In genomic region chr9:84871983-84872382, GRCh38 we compare ENCODE assay signal across 18 cellular contexts.
DNase-seq lines count a peak whose midpoint lies in the region; ATAC-seq, FAIRE-seq and TF ChIP-seq lines count a peak whose summit lies in the region.
"Had no signal": no experiment of that assay in that cellular context is flagged by ENCODE, and none has a peak within 500 bp of the region (broad histone marks: within the 10 kb centered on the region; RNA-seq: fewer than 3 reads in every experiment).

No MANE protein-coding gene starts in this region.

- no peak overlapping the region for H2BK15ac ChIP-seq in H1 (ENCODE audit: low read length)

- no peak overlapping the region for H2BK20ac ChIP-seq in H1 (ENCODE audit: low read length)

- no peak overlapping the region for H3K23ac ChIP-seq in H1 (ENCODE audit: insufficient read length)

- no peaks in the 10 kb centered on the region for H3K23me2 ChIP-seq in H1 (ENCODE audit: low read depth, low read length)

- H4K91ac ChIP-seq in H1 (replicated peaks; ENCODE audit: insufficient read length, low read length): no peak overlapping the region

- H4K5ac ChIP-seq in H1 (ENCODE audit: insufficient read length, low read depth, low read length): no peak overlapping the region

- no peak overlapping the region for H2AK5ac ChIP-seq in H1 (ENCODE audit: low read depth, low read length)

- H3K27ac Mint-ChIP-seq in activated naive CD8-positive, alpha-beta T cell treated with anti-CD3 and anti-CD28 coated beads for 36 hours: no peak overlapping the region
- H3K27ac Mint-ChIP-seq: CD4-positive, alpha-beta T cell had no signal

- H3K79me2 ChIP-seq in OCI-LY3 (ENCODE audit: low read length) (no peaks in the 10 kb centered on the region), H1 (ENCODE audit: control insufficient read depth in 1 of 2, insufficient read depth in 2 of 2, low read length in 2 of 2) (no peaks in the 10 kb centered on the region)

- H3K4me3 ChIP-seq in OCI-LY3 (ENCODE audit: low read length) (no peak overlapping the region), H1 (ENCODE audit: extremely low read depth in 1 of 4, insufficient read depth in 2 of 4, low read depth in 3 of 4, low read length in 4 of 4) (no peak overlapping the region), suprapubic skin (no peak overlapping the region)

- no peak overlapping the region for H3K18ac ChIP-seq in H1 (ENCODE audit: extremely low read depth, low read length)

- no peaks in the 10 kb centered on the region for H3K9me3 Mint-ChIP-seq in activated naive CD8-positive, alpha-beta T cell treated with anti-CD3 and anti-CD28 coated beads for 36 hours
- H3K9me3 Mint-ChIP-seq: CD4-positive, alpha-beta T cell had no signal

- no peak for TF ChIP-seq RAD21 in H1 (IDR thresholded peaks at IDR 0.05 in 1 of 2, conservative IDR thresholded peaks at IDR 0.05 in 1 of 2; ENCODE audit: low read depth in 2 of 2, low read length in 2 of 2)

- H3K27ac ChIP-seq in OCI-LY3 (ENCODE audit: low read length) (no peak overlapping the region), H1 (ENCODE audit: low read depth, low read length) (no peak overlapping the region), foreskin keratinocyte (peak overlapping the region; percentile 59), suprapubic skin (peak overlapping the region; percentile 23)
- H3K27ac ChIP-seq: C4-2B had no signal

- H2AFZ ChIP-seq in OCI-LY3 (ENCODE audit: low read depth, low read length) (peak overlapping the region; percentile 83; the same call in 1 of the 2 replicates), H1 (ENCODE audit: low read length) (peak overlapping the region; percentile 30; the same call in 1 of the 2 replicates)

- H3K27me3 ChIP-seq in OCI-LY3 (ENCODE audit: low read depth, low read length): no peaks in the 10 kb centered on the region
- H3K27me3 ChIP-seq in H1 (replicated peaks in 1 of 4; ENCODE audit: control insufficient read depth in 3 of 4, extremely low read depth in 1 of 4, insufficient read depth in 3 of 4, low read length in 3 of 4): no peaks in the 10 kb centered on the region
- H3K27me3 ChIP-seq in foreskin keratinocyte: no peaks in the 10 kb centered on the region
- H3K27me3 ChIP-seq in suprapubic skin: no peaks in the 10 kb centered on the region

- no peak overlapping the region for H3K14ac ChIP-seq in H1 (ENCODE audit: insufficient read length)

- TF ChIP-seq EP300 in H1 (IDR thresholded peaks at IDR 0.05; ENCODE audit: borderline replicate concordance in 1 of 2, low read depth in 2 of 2, low read length in 2 of 2) (no peak), suprapubic skin (IDR thresholded peaks at IDR 0.05) (no peak)

- no peak overlapping the region for H2BK12ac ChIP-seq in H1 (ENCODE audit: low read depth, low read length)

- H3K27me3 Mint-ChIP-seq in activated naive CD8-positive, alpha-beta T cell treated with anti-CD3 and anti-CD28 coated beads for 36 hours: no peaks in the 10 kb centered on the region
- H3K27me3 Mint-ChIP-seq: CD4-positive, alpha-beta T cell had no signal

- H3K9me3 ChIP-seq in OCI-LY3 (ENCODE audit: insufficient read depth, low read length) (no peaks in the 10 kb centered on the region), H1 (ENCODE audit: insufficient read depth in 2 of 2, low read depth in 1 of 2, low read length in 1 of 2) (no peaks in the 10 kb centered on the region), suprapubic skin (no peaks in the 10 kb centered on the region)
- H3K9me3 ChIP-seq: Caco-2 had no signal

- H3K4me1 ChIP-seq in OCI-LY3 (ENCODE audit: low read length): peaks cover 4% of the 10 kb centered on the region
- H3K4me1 ChIP-seq in H1 (replicated peaks in 1 of 4; ENCODE audit: control insufficient read depth in 3 of 4, insufficient read depth in 4 of 4, low read length in 3 of 4): peaks cover 0 to 12% (median 6%) of the 10 kb centered on the region in 4 experiments; a peak in 4 of 7 replicates
- peaks cover 5% of the 10 kb centered on the region for H3K4me1 ChIP-seq in foreskin keratinocyte
- H3K4me1 ChIP-seq in suprapubic skin: no peaks in the 10 kb centered on the region
- H3K4me1 ChIP-seq: Caco-2 had no signal

- FAIRE-seq in H1 (lab: Jason Lieb, UNC): no peak
- FAIRE-seq: A204.1, D721Med, GM12892, GM18507 had no signal

- 88% methylated on average over 4 of the region's 4 CpGs; no CpG with 5 or more reads in 1 of the 2 experiments for WGBS in H1 (ENCODE audit: extremely low coverage in 1 of 2, insufficient coverage in 1 of 2, insufficient read length in 1 of 2, insufficient replicate concordance in 2 of 2, low coverage in 1 of 2, low lambda C conversion rate in 2 of 2, missing lambda C conversion rate in 1 of 2), 2 experiments
- WGBS in suprapubic skin: 60% methylated on average over 4 of the region's 4 CpGs

- H3K79me1 ChIP-seq in H1 (ENCODE audit: low read depth, low read length): no peaks in the 10 kb centered on the region

- no peak overlapping the region for H2BK5ac ChIP-seq in H1 (ENCODE audit: low read depth, low read length)

- POLR2A ChIA-PET in H1 (lab: Charles Lee; ENCODE audit: partially characterized antibody): no interaction called here

- CTCF ChIA-PET in H1 (lab: Charles Lee; ENCODE audit: partially characterized antibody): interaction anchor here (1.3 kb wide), 1 partner anchor 21 kb away, joined by 4 read pairs; no protein-coding TSS in a partner anchor

- H3K4me2 ChIP-seq in OCI-LY3 (ENCODE audit: low read length) (no peak overlapping the region), H1 (ENCODE audit: insufficient read depth in 1 of 2, low read depth in 2 of 2, low read length in 2 of 2) (no peak overlapping the region)

- H3K4ac ChIP-seq in H1 (replicated peaks; ENCODE audit: insufficient read length, low read depth, low read length): no peak overlapping the region

- H3K9ac ChIP-seq in OCI-LY3 (ENCODE audit: low read length) (no peak overlapping the region), H1 (replicated peaks in 1 of 4; ENCODE audit: extremely low read depth in 1 of 4, low read depth in 3 of 4, low read length in 3 of 4) (no peak overlapping the region)

- no peaks in the 10 kb centered on the region for H3K36me3 Mint-ChIP-seq in activated naive CD8-positive, alpha-beta T cell treated with anti-CD3 and anti-CD28 coated beads for 36 hours

- in situ Hi-C loops in ACHN (cut with HindIII; ENCODE audit: low pct_ligation_motif_present, low pct_unique_long_range_greater_than_20kb, low sequenced_read_pairs): no loop called here

- H2BK120ac ChIP-seq in H1 (replicated peaks; ENCODE audit: low read depth, low read length): no peak overlapping the region

- H3K36me3 ChIP-seq in OCI-LY3 (replicated peaks; ENCODE audit: low read depth, low read length) (no peaks in the 10 kb centered on the region), H1 (ENCODE audit: control insufficient read depth in 2 of 4, insufficient read depth in 4 of 4, low read length in 3 of 4) (no peaks in the 10 kb centered on the region), suprapubic skin (no peaks in the 10 kb centered on the region)

- H4K20me1 ChIP-seq in OCI-LY3 (ENCODE audit: insufficient read depth, low read length): no peaks in the 10 kb centered on the region
- no peaks in the 10 kb centered on the region for H4K20me1 ChIP-seq in H1 (replicated peaks in 1 of 2; ENCODE audit: control insufficient read depth in 1 of 2, insufficient read depth in 2 of 2, low read length in 2 of 2)

- H4K8ac ChIP-seq in H1 (ENCODE audit: extremely low read depth, insufficient read depth, low read length): no peak overlapping the region

- DNase-seq in H1 (ENCODE audit: low read depth in 1 of 2, low spot score in 2 of 2) (no peak), foreskin keratinocyte (peak; percentile 51 to 72), suprapubic skin (ENCODE audit: low spot score in 2 of 2) (no peak), middle frontal gyrus (ENCODE audit: extremely low spot score, low spot score) (no peak), ACHN (no peak)
- DNase-seq in activated naive CD8-positive, alpha-beta T cell treated with anti-CD3 and anti-CD28 coated beads for 36 hours: no peak
- DNase-seq: AML-193; Caco-2; CD4-positive, alpha-beta T cell; DMS79; GDM1; HCEC 1CT had no signal

- no peak overlapping the region for H3K56ac ChIP-seq in H1 (replicated peaks; ENCODE audit: insufficient read length, low read depth, low read length)

- ATAC-seq in foreskin keratinocyte: peak; percentile 89

- H3K4me1 Mint-ChIP-seq in activated naive CD8-positive, alpha-beta T cell treated with anti-CD3 and anti-CD28 coated beads for 36 hours: no peaks in the 10 kb centered on the region

- H3K4me3 Mint-ChIP-seq in activated naive CD8-positive, alpha-beta T cell treated with anti-CD3 and anti-CD28 coated beads for 36 hours: no peak overlapping the region
- H3K4me3 Mint-ChIP-seq: CD4-positive, alpha-beta T cell had no signal

- TF ChIP-seq CTCF in OCI-LY3 (IDR thresholded peaks at IDR 0.05; ENCODE audit: low read depth, low read length): no peak
- no peak for TF ChIP-seq CTCF in H1 (IDR thresholded peaks at IDR 0.05; ENCODE audit: control extremely low read depth in 1 of 3, insufficient read depth in 1 of 3, low read depth in 1 of 3, low read length in 3 of 3)
- no peak for TF ChIP-seq CTCF in foreskin keratinocyte (conservative IDR thresholded peaks at IDR 0.05)
- TF ChIP-seq CTCF in suprapubic skin (IDR thresholded peaks at IDR 0.05): no peak

- TF ChIP-seq POLR2A in H1 (IDR thresholded peaks at IDR 0.05; ENCODE audit: control extremely low read depth in 1 of 2, low read depth in 2 of 2, low read length in 2 of 2) (no peak), suprapubic skin (IDR thresholded peaks at IDR 0.05) (no peak)

TF ChIP-seq in H1, 55 proteins besides CTCF, POLR2A, EP300 and RAD21:
- TF ChIP-seq FOSL1 (IDR thresholded peaks at IDR 0.05; ENCODE audit: insufficient read depth, low read depth, low read length) (no peak), ZNF274 (IDR thresholded peaks at IDR 0.05; ENCODE audit: borderline replicate concordance, extremely low read depth, low read length) (no peak), SP2 (IDR thresholded peaks at IDR 0.05; ENCODE audit: low read length) (no peak), ASH2L (IDR thresholded peaks at IDR 0.05; ENCODE audit: low read length) (no peak), EGR1 (IDR thresholded peaks at IDR 0.05; ENCODE audit: borderline replicate concordance, low read depth, low read length) (no peak), RBBP5 (IDR thresholded peaks at IDR 0.05; ENCODE audit: borderline replicate concordance, low read depth, low read length) (no peak), SIN3A (conservative IDR thresholded peaks at IDR 0.05 in 1 of 2, IDR thresholded peaks at IDR 0.05 in 1 of 2; ENCODE audit: low read depth in 1 of 2, low read length in 2 of 2) (no peak), TBP (IDR thresholded peaks at IDR 0.05; ENCODE audit: low read depth, low read length) (no peak), BACH1 (IDR thresholded peaks at IDR 0.05; ENCODE audit: low read length) (no peak), CBX8 (IDR thresholded peaks at IDR 0.05; ENCODE audit: borderline replicate concordance, low read depth, low read length) (no peak), RXRA (IDR thresholded peaks at IDR 0.05; ENCODE audit: insufficient read depth, low read depth, low read length) (no peak), JUND (IDR thresholded peaks at IDR 0.05; ENCODE audit: low read length) (no peak), SIRT6 (IDR thresholded peaks at IDR 0.05; ENCODE audit: low read length) (no peak), SUZ12 (IDR thresholded peaks at IDR 0.05; ENCODE audit: low read length) (no peak), BCL11A (IDR thresholded peaks at IDR 0.05; ENCODE audit: low read depth in 2 of 2, low read length in 2 of 2) (no peak)

Comparison
In these comparisons a context has a peak if more than half of its experiments do, and no peak if none do; other contexts are left out.
1. H3K27ac ChIP-seq: peak in foreskin keratinocyte (single experiment) and suprapubic skin (single experiment); none in OCI-LY3 (single experiment) and H1 (single experiment).
2. DNase-seq: peak in foreskin keratinocyte (2 of 2); none in H1 (0 of 2), suprapubic skin (0 of 2), activated naive CD8-positive, alpha-beta T cell treated with anti-CD3 and anti-CD28 coated beads for 36 hours (single experiment), middle frontal gyrus (single experiment) and ACHN (single experiment).